Comparison of ENCODE assay signal across 8 cellular contexts in the genomic region with DNA sequence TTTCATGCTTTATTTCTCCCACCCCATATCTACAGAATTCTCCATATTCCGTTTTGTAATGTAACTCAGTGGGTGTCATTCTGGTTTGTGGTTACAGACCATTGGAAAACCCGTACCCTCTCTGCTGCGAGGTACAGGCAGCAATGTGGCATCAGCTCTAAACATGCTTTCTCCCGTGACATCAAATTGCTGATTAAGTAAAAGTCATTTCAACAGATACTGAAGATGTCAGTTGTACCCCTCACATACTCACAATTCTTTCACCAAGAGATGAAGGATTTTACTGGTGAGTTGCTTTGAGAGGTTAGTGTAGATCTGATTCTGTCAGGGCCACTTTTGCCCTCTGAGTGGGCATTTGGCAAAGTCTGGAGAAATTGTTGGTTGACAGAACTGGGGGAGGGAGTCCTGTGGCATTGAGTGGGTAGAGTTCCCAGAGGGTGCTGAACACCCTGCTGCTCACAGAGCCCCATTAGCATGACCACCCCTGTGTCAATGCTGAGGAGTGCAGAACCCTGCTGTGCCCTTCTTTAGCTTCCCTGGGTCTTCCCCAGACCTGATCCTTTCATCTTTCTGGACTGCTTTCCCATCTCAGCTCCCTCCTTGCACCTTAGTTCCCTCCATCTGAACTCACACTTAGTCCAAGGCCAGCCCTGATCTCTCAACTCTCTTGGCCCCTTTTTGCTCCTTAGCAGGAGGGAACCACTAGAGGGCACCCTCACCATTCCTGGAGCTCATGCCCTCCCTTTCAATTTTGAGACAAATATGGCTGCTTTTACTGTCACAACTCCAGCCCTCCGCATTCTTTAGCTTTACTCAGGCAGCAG. TPM values are rescaled to one million over a fixed set of nuclear protein-coding genes. Genes with fewer than 3 reads are reported as not detected.
A peak's percentile ranks its signal among the peaks of the same experiment; 100 is the strongest.
DNase-seq lines count a peak whose midpoint lies in the region; TF ChIP-seq lines count a peak whose summit lies in the region.

No MANE protein-coding gene starts in this region.

- H3K4me3 ChIP-seq in SJSA1 (no peak overlapping the region), prostate gland (no peak overlapping the region), mesenchymal stem cell (ENCODE audit: insufficient read depth in 1 of 2, low read depth in 1 of 2, low read length in 2 of 2) (no peak overlapping the region)

- H3K27ac ChIP-seq in SJSA1, result no peak overlapping the region
- H3K27ac ChIP-seq in prostate gland, result no peak overlapping the region
- no peak overlapping the region for H3K27ac ChIP-seq in mesenchymal stem cell (ENCODE audit: low read length, poor library complexity, severe bottlenecking)

- H3K18ac ChIP-seq in mesenchymal stem cell (ENCODE audit: low read depth in 1 of 2, low read length in 2 of 2), result no peak overlapping the region

- no peaks in the 10 kb centered on the region for H3K4me1 Mint-ChIP-seq in chondrocyte (ENCODE audit: low read depth)

- no peaks in the 10 kb centered on the region for H3K36me3 Mint-ChIP-seq in chondrocyte (ENCODE audit: low read depth)

- no peak overlapping the region for H3K4me3 Mint-ChIP-seq in chondrocyte (ENCODE audit: unreplicated experiment)

- H3K9ac ChIP-seq in mesenchymal stem cell (ENCODE audit: low read length), result no peak overlapping the region

- H2AK5ac ChIP-seq in mesenchymal stem cell (ENCODE audit: low read length, severe bottlenecking), result no peak overlapping the region

- H3K27ac Mint-ChIP-seq in chondrocyte (ENCODE audit: unreplicated experiment), result no peak overlapping the region

- no peak overlapping the region for H3K23ac ChIP-seq in mesenchymal stem cell (ENCODE audit: low read length in 2 of 2)

- WGBS in prostate gland, result 76% methylated on average over 5 of the region's 5 CpGs
- 55% methylated on average over 4 of the region's 5 CpGs for WGBS in mesenchymal stem cell

- no peak overlapping the region for H4K8ac ChIP-seq in mesenchymal stem cell (ENCODE audit: low read length)

- peaks cover 14% of the 10 kb centered on the region for H3K27me3 ChIP-seq in SJSA1 (replicated peaks)
- H3K27me3 ChIP-seq in prostate gland (replicated peaks; ENCODE audit: insufficient read depth), result no peaks in the 10 kb centered on the region
- peaks cover 0 to 32% of the 10 kb centered on the region in 2 experiments for H3K27me3 ChIP-seq in mesenchymal stem cell (ENCODE audit: control insufficient read depth in 1 of 2, insufficient read depth in 1 of 2, low read length in 2 of 2)

- H3K9me3 ChIP-seq in SJSA1 (replicated peaks), result no peaks in the 10 kb centered on the region
- H3K9me3 ChIP-seq in prostate gland, result no peaks in the 10 kb centered on the region
- H3K9me3 ChIP-seq in mesenchymal stem cell (ENCODE audit: control insufficient read depth, low read length), result peaks cover 7% of the 10 kb centered on the region

- TF ChIP-seq CTCF in chondrocyte (IDR thresholded peaks at IDR 0.05) (peak; percentile 51), prostate gland (IDR thresholded peaks at IDR 0.05) (peak in 3 of 4 experiments; percentile 17 to 46 (median 31))

- POLR2A ChIA-PET in HEK293T (lab: Yijun Ruan, JAX), result no interaction called here

- TF ChIP-seq POLR2A in prostate gland (IDR thresholded peaks at IDR 0.05), result no peak

- H3K79me1 ChIP-seq in mesenchymal stem cell (replicated peaks; ENCODE audit: low read length, poor library complexity, severe bottlenecking), result no peaks in the 10 kb centered on the region

- no peak overlapping the region for H3K14ac ChIP-seq in mesenchymal stem cell (ENCODE audit: low read length in 2 of 2)

- no peaks in the 10 kb centered on the region for H3K36me3 ChIP-seq in SJSA1
- H3K36me3 ChIP-seq in prostate gland, result no peaks in the 10 kb centered on the region
- H3K36me3 ChIP-seq in mesenchymal stem cell (ENCODE audit: control insufficient read depth in 1 of 2, insufficient read depth in 2 of 2, low read depth in 1 of 2, low read length in 2 of 2), result no peaks in the 10 kb centered on the region

- no peak overlapping the region for H2AFZ ChIP-seq in mesenchymal stem cell (ENCODE audit: low read depth, low read length)

- H2BK5ac ChIP-seq in mesenchymal stem cell (ENCODE audit: low read depth, low read length, poor library complexity, severe bottlenecking), result no peak overlapping the region

- DNase-seq in DMS53 treated with DMSO at 0.1 percent for 48 hours (lab: John Stamatoyannopoulos, UW; ENCODE audit: unreplicated experiment) (peak; percentile 3), HEK293T (ENCODE audit: extremely low spot score) (peak; percentile 68), SJSA1 (ENCODE audit: low read depth in 1 of 2, low spot score in 2 of 2) (peak; percentile 34 to 53), chondrocyte (ENCODE audit: low spot score) (no peak), prostate gland (ENCODE audit: low spot score) (no peak), mesenchymal stem cell (no peak), NCI-H510A treated with DMSO at 0.1 percent for 48 hours (lab: John Stamatoyannopoulos, UW) (no peak), NCI-H2227 treated with DMSO at 0.1 percent for 48 hours (lab: John Stamatoyannopoulos, UW) (no peak)

- intact Hi-C loops in prostate gland (cut with DNase I), result no loop called here

- no peak overlapping the region for H2BK120ac ChIP-seq in mesenchymal stem cell (ENCODE audit: low read depth, low read length)

- H2BK12ac ChIP-seq in mesenchymal stem cell (ENCODE audit: low read length in 2 of 2), result no peak overlapping the region

- H3K4ac ChIP-seq in mesenchymal stem cell (ENCODE audit: low read depth in 1 of 2, low read length in 2 of 2), result no peak overlapping the region

- H4K91ac ChIP-seq in mesenchymal stem cell (ENCODE audit: low read length), result no peak overlapping the region

- CTCF ChIA-PET in HEK293T (lab: Yijun Ruan, JAX), result interaction anchor here (0.7 to 1.0 kb wide), 4 partner anchors 10 to 100 kb away, joined by 3 to 5 read pairs (median 3); no protein-coding TSS in a partner anchor

- H3K9me3 Mint-ChIP-seq in chondrocyte (ENCODE audit: low read depth), result no peaks in the 10 kb centered on the region

- H3K27me3 Mint-ChIP-seq in chondrocyte (ENCODE audit: low read depth), result no peaks in the 10 kb centered on the region

- H2BK15ac ChIP-seq in mesenchymal stem cell (ENCODE audit: low read depth, poor library complexity, severe bottlenecking), result no peak overlapping the region

- H3K4me1 ChIP-seq in SJSA1 (replicated peaks) (no peaks in the 10 kb centered on the region), prostate gland (replicated peaks) (no peaks in the 10 kb centered on the region), mesenchymal stem cell (ENCODE audit: control insufficient read depth, insufficient read depth, low read depth, low read length) (no peaks in the 10 kb centered on the region)

- H3K4me2 ChIP-seq in mesenchymal stem cell (ENCODE audit: low read length, poor library complexity, severe bottlenecking), result no peak overlapping the region

TF ChIP-seq in HEK293T, 16 proteins besides CTCF, POLR2A, EP300 and RAD21:
- TF ChIP-seq TARDBP (IDR thresholded peaks at IDR 0.05) (no peak), NFRKB (IDR thresholded peaks at IDR 0.05) (no peak), ARNT (IDR thresholded peaks at IDR 0.05) (no peak), PKNOX1 (IDR thresholded peaks at IDR 0.05) (no peak), FOXK2 (IDR thresholded peaks at IDR 0.05) (no peak), HDGF (IDR thresholded peaks at IDR 0.05; ENCODE audit: borderline replicate concordance) (no peak), FOXM1 (IDR thresholded peaks at IDR 0.05; ENCODE audit: borderline replicate concordance) (no peak), FOXA1 (IDR thresholded peaks at IDR 0.05) (no peak), SP1 (IDR thresholded peaks at IDR 0.05) (no peak), LEF1 (IDR thresholded peaks at IDR 0.05; ENCODE audit: borderline replicate concordance) (no peak), CTBP1 (IDR thresholded peaks at IDR 0.05; ENCODE audit: borderline replicate concordance) (no peak), ELF4 (IDR thresholded peaks at IDR 0.05) (no peak), ZNF384 (IDR thresholded peaks at IDR 0.05) (no peak), SUZ12 (IDR thresholded peaks at IDR 0.05) (no peak)

RNA-seq across cellular contexts. Expression of gene CEACAM8, which starts 39.9 kb away (rescaled TPM):
- not detected in 2 replicates for total RNA-seq in SJSA1 (2014; rRNA removed; shearing (Covaris generic))
- not detected in 3 replicates for total RNA-seq in chondrocyte
- total RNA-seq in prostate gland, result not detected
- polyA plus RNA-seq in mesenchymal stem cell (2013, experiment 1 of 2), result not detected
- not detected for polyA plus RNA-seq in mesenchymal stem cell (2013, experiment 2 of 2)

Comparison
In these comparisons a context has a peak if more than half of its experiments do, and no peak if none do; other contexts are left out.
1. DNase-seq: peak in DMS53 treated with DMSO at 0.1 percent for 48 hours (single experiment), HEK293T (single experiment) and SJSA1 (2 of 2); none in chondrocyte (single experiment), prostate gland (single experiment), mesenchymal stem cell (single experiment), NCI-H510A treated with DMSO at 0.1 percent for 48 hours (single experiment) and NCI-H2227 treated with DMSO at 0.1 percent for 48 hours (single experiment).